ENCODE assay signal across 11 cellular contexts in genomic region chr9:130040901-130041647, GRCh38. TPM values are rescaled to one million over a fixed set of nuclear protein-coding genes. Genes with fewer than 3 reads are reported as not detected.
DNase-seq lines count a peak whose midpoint lies in the region; ATAC-seq and TF ChIP-seq lines count a peak whose summit lies in the region.
"Had no signal": no experiment of that assay in that cellular context is flagged by ENCODE, and none has a peak within 500 bp of the region (broad histone marks: within the 10 kb centered on the region; RNA-seq: fewer than 3 reads in every experiment).

No MANE protein-coding gene starts in this region.

- peak overlapping the region; percentile 94 for H3K4me2 ChIP-seq in GM23338

- peaks cover 2% of the 10 kb centered on the region; the same call in 1 of the 3 replicates for H3K9me3 Mint-ChIP-seq in GM23338

- peak overlapping the region; percentile 13 to 55 (median 32) for H3K9ac ChIP-seq in skeletal muscle tissue (ENCODE audit: low read depth in 1 of 3, low read length in 3 of 3)

- no peak overlapping the region for H3K27ac ChIP-seq in GM23338 (ENCODE audit: low read depth)
- H3K27ac ChIP-seq in VCaP = peak overlapping the region; percentile 98
- no peak overlapping the region for H3K27ac ChIP-seq in skeletal muscle tissue (ENCODE audit: low read depth, low read length)

- no peaks in the 10 kb centered on the region for H3K9me3 ChIP-seq in skeletal muscle tissue (ENCODE audit: control insufficient read depth in 3 of 3, low read length in 3 of 3)

- H4K20me1 ChIP-seq in GM23338 (replicated peaks; ENCODE audit: insufficient read depth) = peaks cover 19% of the 10 kb centered on the region

- TF ChIP-seq CTCF in GM23338 (conservative IDR thresholded peaks at IDR 0.05; ENCODE audit: low read depth in 2 of 2) (no peak), VCaP (conservative IDR thresholded peaks at IDR 0.05) (no peak), fibroblast of the aortic adventitia (IDR thresholded peaks at IDR 0.05; ENCODE audit: insufficient read depth, low read length) (no peak)

- H2AFZ ChIP-seq in GM23338 = no peak overlapping the region

- no peak for DNase-seq in GM23338 (ENCODE audit: low spot score)
- no peak for DNase-seq in fibroblast of the aortic adventitia (ENCODE audit: low read depth)
- no peak for DNase-seq in NCI-H510A treated with DMSO at 0.1 percent for 48 hours (lab: John Stamatoyannopoulos, UW)
- DNase-seq in NCI-H526 treated with DMSO at 0.1 percent for 48 hours (lab: John Stamatoyannopoulos, UW) = no peak
- DNase-seq in NCI-H2029 treated with DMSO at 0.1 percent for 48 hours (lab: John Stamatoyannopoulos, UW) = no peak
- DNase-seq in effector CD8-positive, alpha-beta T cell (lab: John Stamatoyannopoulos, UW) = no peak
- DNase-seq: activated effector memory CD4-positive, alpha-beta T cell treated with Interleukin-2 at 50 U/mL for 16 hours; NCI-H187 treated with DMSO at 0.1 percent for 48 hours; stimulated activated CD4-positive, alpha-beta T cell treated with anti-CD3 and anti-CD28 coated beads, Interleukin-12 subunit alpha, Interleukin-12 subunit beta, amount 100 ng/mL, for 4 hours had no signal

- H3K27me3 ChIP-seq in GM23338 (ENCODE audit: insufficient read depth) (peaks cover 37% of the 10 kb centered on the region), skeletal muscle tissue (ENCODE audit: control insufficient read depth in 3 of 3, insufficient read depth in 3 of 3, low read length in 3 of 3) (no peaks in the 10 kb centered on the region)

- H3K36me3 ChIP-seq in GM23338 (ENCODE audit: insufficient read depth) = no peaks in the 10 kb centered on the region
- no peaks in the 10 kb centered on the region for H3K36me3 ChIP-seq in skeletal muscle tissue (ENCODE audit: control insufficient read depth in 3 of 3, insufficient read depth in 3 of 3, low read length in 3 of 3)

- peaks cover 24% of the 10 kb centered on the region for H3K27me3 Mint-ChIP-seq in GM23338 (ENCODE audit: insufficient read depth, low read depth, poor library complexity)

- peaks cover 11% of the 10 kb centered on the region for H3F3A ChIP-seq in GM23338 (replicated peaks; ENCODE audit: low read depth)

- no peak overlapping the region for H3K27ac Mint-ChIP-seq in GM23338

- peaks cover 32% of the 10 kb centered on the region for H3K4me1 Mint-ChIP-seq in GM23338

- H3K9me2 ChIP-seq in GM23338 (ENCODE audit: insufficient read depth) = no peaks in the 10 kb centered on the region

- peak overlapping the region; percentile 95 for H3K4me3 ChIP-seq in GM23338
- H3K4me3 ChIP-seq in fibroblast of the aortic adventitia (ENCODE audit: low read depth, low read length) = peak overlapping the region; percentile 92
- peak overlapping the region; percentile 74 to 89 (median 84) for H3K4me3 ChIP-seq in skeletal muscle tissue (ENCODE audit: low read length in 3 of 3)

- H3K79me2 ChIP-seq in GM23338 (replicated peaks; ENCODE audit: insufficient read depth) = peaks cover 54% of the 10 kb centered on the region

- H3K4me3 Mint-ChIP-seq in GM23338 = peak overlapping the region; percentile 96

- ATAC-seq in GM23338 = no peak

- peaks cover 9% of the 10 kb centered on the region for H3K4me1 ChIP-seq in GM23338 (ENCODE audit: insufficient read depth)
- peaks cover 11 to 20% (median 17%) of the 10 kb centered on the region in 3 donors for H3K4me1 ChIP-seq in skeletal muscle tissue (ENCODE audit: control insufficient read depth in 3 of 3, insufficient read depth in 3 of 3, low read length in 3 of 3)

- H3K36me3 Mint-ChIP-seq in GM23338 (ENCODE audit: low read depth) = peaks cover 4% of the 10 kb centered on the region; the same call in 2 of the 3 replicates

TF ChIP-seq in GM23338, 12 proteins besides CTCF, POLR2A, EP300 and RAD21 (continues in another document):
- TF ChIP-seq NANOG (IDR thresholded peaks at IDR 0.05; ENCODE audit: borderline replicate concordance) = no peak
- TF ChIP-seq ZNF114 (CRISPR knock-in tag; IDR thresholded peaks at IDR 0.05) = no peak
- no peak for TF ChIP-seq POLR2AphosphoS5 (IDR thresholded peaks at IDR 0.05; ENCODE audit: low read depth)
- TF ChIP-seq STAT1 (IDR thresholded peaks at IDR 0.05; ENCODE audit: unreplicated experiment) = no peak
- no peak for TF ChIP-seq JUNB (IDR thresholded peaks at IDR 0.05; ENCODE audit: unreplicated experiment)
- no peak for TF ChIP-seq ZNF462 (CRISPR knock-in tag; IDR thresholded peaks at IDR 0.05)
- no peak for TF ChIP-seq ZNF331 (CRISPR knock-in tag; IDR thresholded peaks at IDR 0.05; ENCODE audit: low read depth)

RNA-seq across cellular contexts. Expression of gene FNBP1, which starts 1.9 kb away (rescaled TPM):
- total RNA-seq in GM23338 (2014; rRNA removed; shearing (Covaris generic)) = 25.0 and 28.8 TPM in 2 replicates
- polyA plus RNA-seq in GM23338 (2016; fragmentation: Nextera tagmentation; extraction: Ambion mirVana) = 26.6 and 27.4 TPM in 2 replicates
- total RNA-seq in fibroblast of the aortic adventitia (ENCODE audit: low replicate concordance) (44.4 and 57.9 TPM in 2 replicates), skeletal muscle tissue (21.9 TPM)

RNA-seq across cellular contexts. Expression of gene GPR107, which starts 12.6 kb away (rescaled TPM):
- total RNA-seq in GM23338 (2014; rRNA removed; shearing (Covaris generic)) = 18.4 and 30.7 TPM in 2 replicates
- 6.2 and 7.3 TPM in 2 replicates for polyA plus RNA-seq in GM23338 (2016; fragmentation: Nextera tagmentation; extraction: Ambion mirVana)
- total RNA-seq in fibroblast of the aortic adventitia (ENCODE audit: low replicate concordance) = 11.5 and 30.9 TPM in 2 replicates
- 19.8 TPM for total RNA-seq in skeletal muscle tissue
